ENCODE assay signal across 20 cellular contexts in genomic region chr13:109157275-109157674, GRCh38.
A peak's percentile ranks its signal among the peaks of the same experiment; 100 is the strongest.
DNase-seq lines count a peak whose midpoint lies in the region; ATAC-seq and TF ChIP-seq lines count a peak whose summit lies in the region.
"Had no signal": no experiment of that assay in that cellular context is flagged by ENCODE, and none has a peak within 500 bp of the region (broad histone marks: within the 10 kb centered on the region; RNA-seq: fewer than 3 reads in every experiment).

No MANE protein-coding gene starts in this region.

- H3K27me3 ChIP-seq in ACC112 (ENCODE audit: insufficient read depth, low read length) (no peaks in the 10 kb centered on the region), SJSA1 (replicated peaks) (no peaks in the 10 kb centered on the region), gastroesophageal sphincter (no peaks in the 10 kb centered on the region)
- H3K27me3 ChIP-seq: body of pancreas, Peyer's patch had no signal

- 63% methylated on average over 3 to 5 of the region's 5 CpGs for WGBS in gastroesophageal sphincter (ENCODE audit: low coverage in 1 of 2), 2 donors

- H3K4me1 ChIP-seq in ACC112 (ENCODE audit: control insufficient read depth, insufficient read depth, low read length, unreplicated experiment) (peaks cover 34% of the 10 kb centered on the region), SJSA1 (replicated peaks) (peaks cover 59% of the 10 kb centered on the region), gastroesophageal sphincter (peaks cover 0 to 41% (median 8%) of the 10 kb centered on the region in 3 donors)
- H3K4me1 ChIP-seq: body of pancreas, Peyer's patch had no signal

- ATAC-seq in gastroesophageal sphincter = no peak
- no peak for ATAC-seq in HG03039 (IDR thresholded peaks at IDR 0.05; ENCODE audit: unreplicated experiment)
- ATAC-seq in HG02938 (IDR thresholded peaks at IDR 0.05; ENCODE audit: unreplicated experiment) = no peak
- ATAC-seq: activated naive CD4-positive, alpha-beta T cell treated with anti-CD3 and anti-CD28 coated beads, Interleukin-2, amount 50 U/mL, for 72 hours; body of pancreas; left colon had no signal

- peak overlapping the region; percentile 99 for H3K27ac ChIP-seq in ACC112 (ENCODE audit: low read depth, low read length)
- peak overlapping the region; percentile 97 for H3K27ac ChIP-seq in SJSA1
- H3K27ac ChIP-seq in gastroesophageal sphincter = peak overlapping the region; percentile 85 to 94 (median 90)
- H3K27ac ChIP-seq: body of pancreas had no signal

- H3K27ac Mint-ChIP-seq in nephron = peak overlapping the region in 2 of 3 experiments; percentile 11 to 14
- H3K27ac Mint-ChIP-seq: activated naive CD4-positive, alpha-beta T cell treated with anti-CD3 and anti-CD28 coated beads, Interleukin-2, amount 50 U/mL, for 72 hours; activated T-cell treated with anti-CD3 and anti-CD28 coated beads, Interleukin-2, amount 50 U/mL, for 24 hours; CD14-positive monocyte had no signal

- no peak for TF ChIP-seq EP300 in gastroesophageal sphincter (IDR thresholded peaks at IDR 0.05)

- H3K4me1 Mint-ChIP-seq in nephron = peaks cover 33% of the 10 kb centered on the region

- H3K79me2 ChIP-seq in ACC112 (ENCODE audit: control insufficient read depth, insufficient read depth, low read length, unreplicated experiment) = no peaks in the 10 kb centered on the region

- no peak for TF ChIP-seq POLR2A in gastroesophageal sphincter (IDR thresholded peaks at IDR 0.05)

- H3K4me3 ChIP-seq in ACC112 (ENCODE audit: low read depth, low read length) = no peak overlapping the region
- H3K4me3 ChIP-seq in SJSA1 = no peak overlapping the region
- H3K4me3 ChIP-seq in gastroesophageal sphincter = no peak overlapping the region
- H3K4me3 ChIP-seq: body of pancreas, Peyer's patch had no signal

- H3K4me3 Mint-ChIP-seq in nephron = no peak overlapping the region
- H3K4me3 Mint-ChIP-seq: activated T-cell treated with anti-CD3 and anti-CD28 coated beads, Interleukin-2, amount 50 U/mL, for 24 hours had no signal

- TF ChIP-seq CTCF in gastroesophageal sphincter (IDR thresholded peaks at IDR 0.05) (no peak), nephron (IDR thresholded peaks at IDR 0.05; ENCODE audit: unreplicated experiment in 3 of 3) (no peak)

- no peaks in the 10 kb centered on the region for H3K36me3 Mint-ChIP-seq in nephron (ENCODE audit: low read depth)
- H3K36me3 Mint-ChIP-seq: activated naive CD4-positive, alpha-beta T cell treated with anti-CD3 and anti-CD28 coated beads, Interleukin-2, amount 50 U/mL, for 72 hours; CD14-positive monocyte had no signal

- H3K9me3 Mint-ChIP-seq in nephron = no peaks in the 10 kb centered on the region
- H3K9me3 Mint-ChIP-seq: activated naive CD4-positive, alpha-beta T cell treated with anti-CD3 and anti-CD28 coated beads, Interleukin-2, amount 50 U/mL, for 72 hours; activated T-cell treated with anti-CD3 and anti-CD28 coated beads, Interleukin-2, amount 50 U/mL, for 24 hours; CD14-positive monocyte had no signal

- peaks cover 18% of the 10 kb centered on the region for H3K27me3 Mint-ChIP-seq in nephron (ENCODE audit: low read depth)

- peak in 1 of 2 experiments; percentile 68 for DNase-seq in SJSA1 (ENCODE audit: low read depth in 1 of 2, low spot score in 2 of 2)
- no peak for DNase-seq in epidermal melanocyte (ENCODE audit: insufficient read length, low spot score)
- no peak for DNase-seq in NCI-H1105 (lab: John Stamatoyannopoulos, UW)
- DNase-seq: ACHN; activated CD4-positive, alpha-beta T cell treated with anti-CD3 and anti-CD28 coated beads, Interleukin-2, amount 50 U/mL, for 4 hours; activated T-cell treated with anti-CD3 and anti-CD28 coated beads, Interleukin-2, amount 50 U/mL, for 24 hours; body of pancreas; dermis blood vessel endothelial cell; DMS79; GOT3; left colon; NCI-H1417 treated with DMSO at 0.1 percent for 48 hours; Peyer's patch had no signal

- H3K9me3 ChIP-seq in SJSA1 (replicated peaks) = no peaks in the 10 kb centered on the region
- H3K9me3 ChIP-seq in gastroesophageal sphincter = no peaks in the 10 kb centered on the region
- H3K9me3 ChIP-seq: body of pancreas, Peyer's patch had no signal

- H2AFZ ChIP-seq in ACC112 (ENCODE audit: low read length, unreplicated experiment) = no peak overlapping the region

- H3K36me3 ChIP-seq in ACC112 (ENCODE audit: insufficient read depth, low read length) (no peaks in the 10 kb centered on the region), SJSA1 (no peaks in the 10 kb centered on the region), gastroesophageal sphincter (no peaks in the 10 kb centered on the region)
- H3K36me3 ChIP-seq: Peyer's patch had no signal
